In genomic region chr2:166357950-166358321, GRCh38 we compare ENCODE assay signal across 1 cellular context. TPM values are rescaled to one million over a fixed set of nuclear protein-coding genes. Genes with fewer than 3 reads are reported as not detected.
"Had no signal": no experiment of that assay in that cellular context is flagged by ENCODE, and none has a peak within 500 bp of the region (broad histone marks: within the 10 kb centered on the region; RNA-seq: fewer than 3 reads in every experiment).

No MANE protein-coding gene starts in this region.

RNA-seq across cellular contexts. Expression of gene SCN9A, which starts 17.8 kb away (rescaled TPM):
- polyA plus RNA-seq: IgD-negative memory B cell had no signal
